16 cellular contexts compared by ENCODE assay signal in genomic region chrX:85561216-85561615, GRCh38.
DNase-seq lines count a peak whose midpoint lies in the region; ATAC-seq and TF ChIP-seq lines count a peak whose summit lies in the region.
"Had no signal": no experiment of that assay in that cellular context is flagged by ENCODE, and none has a peak within 500 bp of the region (broad histone marks: within the 10 kb centered on the region; RNA-seq: fewer than 3 reads in every experiment).

No MANE protein-coding gene starts in this region.

- H3K27ac Mint-ChIP-seq in immature natural killer cell: no peak overlapping the region
- H3K27ac Mint-ChIP-seq: CD4-positive, alpha-beta memory T cell; H9 had no signal

- H3K9me3 Mint-ChIP-seq in immature natural killer cell: peaks cover 0 to 2% (median 0%) of the 10 kb centered on the region in 6 donors
- H3K9me3 Mint-ChIP-seq: CD4-positive, alpha-beta memory T cell had no signal

- H3K27me3 ChIP-seq in WERI-Rb-1 (ENCODE audit: insufficient read depth, low read depth, severe bottlenecking) (no peaks in the 10 kb centered on the region), lung (ENCODE audit: control insufficient read depth, insufficient read depth) (no peaks in the 10 kb centered on the region), suprapubic skin (no peaks in the 10 kb centered on the region)
- H3K27me3 ChIP-seq: BE2C had no signal

- 74 to 78% methylated on average over 8 of the region's 8 CpGs for WGBS in lung, 2 donors
- WGBS in suprapubic skin: 70% methylated on average over 4 of the region's 8 CpGs

- H3K36me3 Mint-ChIP-seq in immature natural killer cell: no peaks in the 10 kb centered on the region
- H3K36me3 Mint-ChIP-seq: CD4-positive, alpha-beta memory T cell had no signal

- TF ChIP-seq POLR2A in suprapubic skin (IDR thresholded peaks at IDR 0.05): no peak

- no peaks in the 10 kb centered on the region for H3K4me1 Mint-ChIP-seq in immature natural killer cell
- H3K4me1 Mint-ChIP-seq: CD4-positive, alpha-beta memory T cell; H9 had no signal

- no peak for TF ChIP-seq EP300 in suprapubic skin (IDR thresholded peaks at IDR 0.05)

- DNase-seq in NCI-H82 (lab: John Stamatoyannopoulos, UW) (peak; percentile 88), WERI-Rb-1 (peak; percentile 44), lung (ENCODE audit: low spot score) (no peak), immature natural killer cell (no peak), suprapubic skin (ENCODE audit: low spot score in 2 of 2) (no peak)
- DNase-seq: BE2C; CD4-positive, alpha-beta memory T cell; DMS153; DMS79 treated with DMSO at 0.1 percent for 48 hours; EL; GDM1; GOT3; H9 had no signal

- H3K9me3 ChIP-seq in WERI-Rb-1 (ENCODE audit: severe bottlenecking) (no peaks in the 10 kb centered on the region), lung (ENCODE audit: control insufficient read depth in 2 of 2, insufficient read depth in 1 of 2, low read length in 1 of 2) (no peaks in the 10 kb centered on the region), suprapubic skin (no peaks in the 10 kb centered on the region)
- H3K9me3 ChIP-seq: A549, BE2C had no signal

- H3K4me1 ChIP-seq in lung (ENCODE audit: control insufficient read depth in 2 of 2, insufficient read depth in 2 of 2, low read length in 2 of 2): no peaks in the 10 kb centered on the region
- H3K4me1 ChIP-seq in suprapubic skin: no peaks in the 10 kb centered on the region
- H3K4me1 ChIP-seq: A549, BE2C had no signal

- no peak overlapping the region for H3K27ac ChIP-seq in WERI-Rb-1
- H3K27ac ChIP-seq in lung (ENCODE audit: low read depth in 1 of 2, low read length in 1 of 2): no peak overlapping the region
- no peak overlapping the region for H3K27ac ChIP-seq in suprapubic skin
- H3K27ac ChIP-seq: A549, C4-2B had no signal

- peaks cover 0 to 3% (median 2%) of the 10 kb centered on the region in 3 donors for H3K27me3 Mint-ChIP-seq in immature natural killer cell (ENCODE audit: low read depth in 3 of 3)
- H3K27me3 Mint-ChIP-seq: CD4-positive, alpha-beta memory T cell had no signal

- TF ChIP-seq CTCF in WERI-Rb-1 (IDR thresholded peaks at IDR 0.05; ENCODE audit: low read depth, low read length): no peak
- TF ChIP-seq CTCF in lung (IDR thresholded peaks at IDR 0.05; ENCODE audit: control extremely low read depth, extremely low read depth): no peak
- TF ChIP-seq CTCF in suprapubic skin (IDR thresholded peaks at IDR 0.05): no peak

- H3K36me3 ChIP-seq in WERI-Rb-1 (no peaks in the 10 kb centered on the region), lung (ENCODE audit: control insufficient read depth in 2 of 2, insufficient read depth in 2 of 2, low read length in 2 of 2) (no peaks in the 10 kb centered on the region), suprapubic skin (no peaks in the 10 kb centered on the region)
- H3K36me3 ChIP-seq: BE2C had no signal

- no peak overlapping the region for H3K4me3 ChIP-seq in WERI-Rb-1 (ENCODE audit: low read depth, low read length)
- peak overlapping the region; percentile 9 for H3K4me3 ChIP-seq in lung
- H3K4me3 ChIP-seq in suprapubic skin: no peak overlapping the region
- H3K4me3 ChIP-seq: A549 had no signal

- ATAC-seq in lung (ENCODE audit: insufficient read depth, low FRiP score): no peak
- ATAC-seq in HG03159 (IDR thresholded peaks at IDR 0.05; ENCODE audit: unreplicated experiment): no peak
- ATAC-seq: A549 had no signal

- H3K4me3 Mint-ChIP-seq in immature natural killer cell: no peak overlapping the region
- H3K4me3 Mint-ChIP-seq: CD4-positive, alpha-beta memory T cell; H9 had no signal

Comparison
In these comparisons a context has a peak if more than half of its experiments do, and no peak if none do; other contexts are left out.
1. DNase-seq: peak in NCI-H82 (single experiment) and WERI-Rb-1 (single experiment); none in lung (single experiment), immature natural killer cell (0 of 3) and suprapubic skin (0 of 2).